In the genomic region with DNA sequence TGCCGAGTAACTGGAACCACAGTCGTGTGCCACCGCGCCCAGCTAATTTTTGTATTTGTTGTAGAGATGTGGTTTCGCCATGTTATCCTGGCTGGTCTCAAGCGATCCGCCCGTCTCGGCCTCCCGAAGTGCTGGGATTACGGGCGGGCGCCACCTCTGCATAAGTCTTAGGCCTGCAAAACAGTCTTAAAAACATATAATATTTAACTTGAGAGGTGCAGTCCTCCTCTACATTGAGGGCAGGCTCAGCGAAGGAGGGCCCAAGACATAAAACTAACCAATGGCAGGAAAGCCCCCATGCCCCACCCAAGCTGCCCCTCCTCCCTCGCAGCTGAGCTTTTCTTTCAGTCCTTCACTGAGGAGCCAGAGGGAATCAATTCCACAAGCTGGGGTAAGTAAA, we compare ENCODE assay signal across 27 cellular contexts. TPM values are rescaled to one million over a fixed set of nuclear protein-coding genes. Genes with fewer than 3 reads are reported as not detected.
"Had no signal": no experiment of that assay in that cellular context is flagged by ENCODE, and none has a peak within 500 bp of the region (broad histone marks: within the 10 kb centered on the region; RNA-seq: fewer than 3 reads in every experiment).

A gene with protein sequence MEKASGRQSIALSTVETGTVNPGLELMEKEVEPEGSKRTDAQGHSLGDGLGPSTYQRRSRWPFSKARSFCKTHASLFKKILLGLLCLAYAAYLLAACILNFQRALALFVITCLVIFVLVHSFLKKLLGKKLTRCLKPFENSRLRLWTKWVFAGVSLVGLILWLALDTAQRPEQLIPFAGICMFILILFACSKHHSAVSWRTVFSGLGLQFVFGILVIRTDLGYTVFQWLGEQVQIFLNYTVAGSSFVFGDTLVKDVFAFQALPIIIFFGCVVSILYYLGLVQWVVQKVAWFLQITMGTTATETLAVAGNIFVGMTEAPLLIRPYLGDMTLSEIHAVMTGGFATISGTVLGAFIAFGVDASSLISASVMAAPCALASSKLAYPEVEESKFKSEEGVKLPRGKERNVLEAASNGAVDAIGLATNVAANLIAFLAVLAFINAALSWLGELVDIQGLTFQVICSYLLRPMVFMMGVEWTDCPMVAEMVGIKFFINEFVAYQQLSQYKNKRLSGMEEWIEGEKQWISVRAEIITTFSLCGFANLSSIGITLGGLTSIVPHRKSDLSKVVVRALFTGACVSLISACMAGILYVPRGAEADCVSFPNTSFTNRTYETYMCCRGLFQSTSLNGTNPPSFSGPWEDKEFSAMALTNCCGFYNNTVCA (plus strand): TSS at position 347 of the 400 bp plus-strand sequence. CDS start 982 bp downstream, outside the sequence.

- H3K4me1 ChIP-seq: heart right ventricle, thyroid gland, upper lobe of left lung, uterus had no signal

- H3K36me3 ChIP-seq: thyroid gland, upper lobe of left lung, uterus had no signal

- H3K9me3 ChIP-seq: thyroid gland, upper lobe of left lung, uterus had no signal

- H3K4me3 ChIP-seq: heart right ventricle, lung, thyroid gland, upper lobe of left lung, uterus had no signal

- H3K27me3 ChIP-seq: heart right ventricle, thyroid gland, upper lobe of left lung, uterus had no signal

- H3K27ac ChIP-seq: heart right ventricle, thyroid gland, upper lobe of left lung, uterus had no signal

- DNase-seq: cerebellar nuclear complex; dermis blood vessel endothelial cell; effector CD4-positive, alpha-beta T cell; heart right ventricle; hypothalamus; kidney; left cardiac atrium; left ventricle myocardium superior; mesenchymal stem cell; midbrain; naive thymus-derived CD8-positive, alpha-beta T cell; posterior cingulate gyrus; stimulated activated CD4-positive, alpha-beta T cell treated with anti-CD3 and anti-CD28 coated beads, Interleukin-2, amount 100 ng/mL, for 24 hours; stimulated activated naive CD4-positive, alpha-beta T cell; thyroid gland; uterus had no signal

- ATAC-seq: heart right ventricle; left cardiac atrium; left ventricle myocardium superior; naive thymus-derived CD8-positive, alpha-beta T cell; sciatic nerve had no signal

- FAIRE-seq: colon, frontal cortex, kidney had no signal

RNA-seq across cellular contexts. Expression of the gene that starts here (rescaled TPM):
- total RNA-seq: dermis blood vessel endothelial cell; frontal cortex; glomerular endothelial cell; heart right ventricle; kidney; left cardiac atrium; left ventricle myocardium superior; naive thymus-derived CD8-positive, alpha-beta T cell; osteocyte; pulmonary artery endothelial cell; sciatic nerve; skeletal muscle tissue; thyroid gland; uterus had no signal
- polyA plus RNA-seq: esophagus; heart right ventricle; naive thymus-derived CD8-positive, alpha-beta T cell; neural cell had no signal
